ENCODE assay signal across 33 cellular contexts in the genomic region with DNA sequence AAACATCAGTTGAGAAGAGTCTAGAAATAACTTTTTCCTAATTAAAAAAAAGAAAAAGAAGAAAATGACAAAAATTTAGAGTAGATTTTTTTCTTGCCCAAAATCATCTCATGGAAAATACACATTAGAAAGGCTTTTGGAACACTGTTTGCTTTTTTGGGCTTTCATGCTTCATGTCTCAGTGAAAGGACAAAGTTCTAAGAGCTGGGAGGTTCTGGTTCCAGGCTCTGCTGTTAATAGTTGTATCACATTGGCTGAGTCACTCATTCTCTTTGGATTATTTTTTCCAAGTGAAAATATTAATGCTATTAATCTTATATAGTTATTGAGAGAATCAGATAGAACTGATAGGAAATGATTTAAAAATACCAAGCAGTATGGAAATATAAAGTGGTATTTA. TPM values are rescaled to one million over a fixed set of nuclear protein-coding genes. Genes with fewer than 3 reads are reported as not detected.
"Had no signal": no experiment of that assay in that cellular context is flagged by ENCODE, and none has a peak within 500 bp of the region (broad histone marks: within the 10 kb centered on the region; RNA-seq: fewer than 3 reads in every experiment).

No MANE protein-coding gene starts in this region.

- H3K27me3 Mint-ChIP-seq: activated T-cell treated with anti-CD3 and anti-CD28 coated beads, Interleukin-2, amount 50 U/mL, for 24 hours; progenitor cell of endocrine pancreas had no signal

- H3K27ac ChIP-seq: colonic mucosa, left lung, neutrophil had no signal

- H3K36me3 ChIP-seq: colonic mucosa, heart left ventricle, left lung, neutrophil, tibial artery had no signal

- H3K4me1 Mint-ChIP-seq: activated CD4-positive, alpha-beta memory T cell treated with anti-CD3 and anti-CD28 coated beads, Interleukin-2, amount 10 ng/mL, durations not matched to agents 7 days and 5 days; activated CD4-positive, alpha-beta T cell treated with anti-CD3 and anti-CD28 coated beads, Interleukin-2, amount 10 ng/mL, durations not matched to agents 24 days and 14 days; activated naive CD4-positive, alpha-beta T cell treated with anti-CD3 and anti-CD28 coated beads, Interleukin-2, amount 10 ng/mL, durations not matched to agents 7 days and 5 days; activated naive CD8-positive, alpha-beta T cell treated with anti-CD3 and anti-CD28 coated beads, Interleukin-2, amount 10 ng/mL, durations not matched to agents 7 days and 5 days; immature natural killer cell; naive B cell; nephron progenitor cell had no signal

- FAIRE-seq: bronchial epithelial cell had no signal

- H3K36me3 Mint-ChIP-seq: activated naive CD4-positive, alpha-beta T cell treated with anti-CD3 and anti-CD28 coated beads, Interleukin-2, amount 10 ng/mL, durations not matched to agents 7 days and 5 days; activated naive CD8-positive, alpha-beta T cell treated with anti-CD3 and anti-CD28 coated beads, Interleukin-2, amount 10 ng/mL, durations not matched to agents 7 days and 5 days; immature natural killer cell; naive B cell had no signal

- H3K9me3 ChIP-seq: colonic mucosa, heart left ventricle, left lung, neutrophil, tibial artery had no signal

- H3K27ac Mint-ChIP-seq: activated CD4-positive, alpha-beta memory T cell treated with anti-CD3 and anti-CD28 coated beads, Interleukin-2, amount 10 ng/mL, durations not matched to agents 7 days and 5 days; activated CD4-positive, alpha-beta T cell treated with anti-CD3 and anti-CD28 coated beads, Interleukin-2, amount 10 ng/mL, durations not matched to agents 24 days and 14 days; activated naive CD4-positive, alpha-beta T cell treated with anti-CD3 and anti-CD28 coated beads, Interleukin-2, amount 10 ng/mL, durations not matched to agents 7 days and 5 days; activated naive CD8-positive, alpha-beta T cell treated with anti-CD3 and anti-CD28 coated beads, Interleukin-2, amount 10 ng/mL, durations not matched to agents 7 days and 5 days; activated T-cell treated with anti-CD3 and anti-CD28 coated beads, Interleukin-2, amount 50 U/mL, for 24 hours; effector memory CD8-positive, alpha-beta T cell; immature natural killer cell; nephron progenitor cell; progenitor cell of endocrine pancreas had no signal

- H3K4me3 Mint-ChIP-seq: activated CD4-positive, alpha-beta memory T cell treated with anti-CD3 and anti-CD28 coated beads, Interleukin-2, amount 10 ng/mL, durations not matched to agents 7 days and 5 days; activated CD4-positive, alpha-beta T cell treated with anti-CD3 and anti-CD28 coated beads, Interleukin-2, amount 10 ng/mL, durations not matched to agents 24 days and 14 days; activated naive CD4-positive, alpha-beta T cell treated with anti-CD3 and anti-CD28 coated beads, Interleukin-2, amount 10 ng/mL, durations not matched to agents 7 days and 5 days; activated naive CD8-positive, alpha-beta T cell treated with anti-CD3 and anti-CD28 coated beads, Interleukin-2, amount 10 ng/mL, durations not matched to agents 7 days and 5 days; activated T-cell treated with anti-CD3 and anti-CD28 coated beads, Interleukin-2, amount 50 U/mL, for 24 hours; effector memory CD8-positive, alpha-beta T cell; immature natural killer cell; naive B cell; nephron progenitor cell had no signal

- DNase-seq: activated CD4-positive, alpha-beta memory T cell treated with anti-CD3 and anti-CD28 coated beads, Interleukin-2, amount 10 ng/mL, durations not matched to agents 7 days and 5 days; activated CD4-positive, CD25-positive, alpha-beta regulatory T cell treated with anti-CD3 and anti-CD28 coated beads, Interleukin-2, amount 50 U/mL, for 72 hours; activated CD8-positive, alpha-beta memory T cell treated with anti-CD3 and anti-CD28 coated beads, Interleukin-2, amount 50 U/mL, for 48 hours; activated gamma-delta T cell; activated naive CD4-positive, alpha-beta T cell treated with anti-CD3 and anti-CD28 coated beads, Interleukin-2, amount 10 ng/mL, durations not matched to agents 7 days and 5 days; activated naive CD8-positive, alpha-beta T cell treated with anti-CD3 and anti-CD28 coated beads, Interleukin-2, amount 10 ng/mL, durations not matched to agents 7 days and 5 days; activated T-cell treated with anti-CD3 and anti-CD28 coated beads, Interleukin-2, amount 50 U/mL, for 24 hours; colonic mucosa; dorsolateral prefrontal cortex; effector memory CD8-positive, alpha-beta T cell; foreskin fibroblast; heart left ventricle; hypothalamus; immature natural killer cell; left lung; mammary epithelial cell; naive B cell; nephron progenitor cell; stimulated activated CD4-positive, alpha-beta T cell treated with anti-CD3 and anti-CD28 coated beads, Interleukin-12 subunit alpha, Interleukin-12 subunit beta, amount 100 ng/mL, for 4 hours; stimulated activated CD4-positive, alpha-beta T cell treated with anti-CD3 and anti-CD28 coated beads, Interleukin-4, amount 100 ng/mL, for 1 hour; stimulated activated naive CD8-positive, alpha-beta T cell treated with anti-CD3 and anti-CD28 coated beads, Interleukin-15, Interleukin-2, amounts not matched to agents 100 U/mL and 50 U/mL, for 24 hours; substantia nigra; T-helper 2 cell; tibial artery had no signal

- H3K4me3 ChIP-seq: colonic mucosa, dorsolateral prefrontal cortex, heart left ventricle, left lung, tibial artery had no signal

- H3K27me3 ChIP-seq: colonic mucosa, heart left ventricle, left lung, neutrophil, tibial artery had no signal

- H3K4me1 ChIP-seq: colonic mucosa, left lung had no signal

- ATAC-seq: effector memory CD8-positive, alpha-beta T cell; left lung; stimulated activated naive CD8-positive, alpha-beta T cell treated with anti-CD3 and anti-CD28 coated beads, Interleukin-15, Interleukin-2, amounts not matched to agents 100 U/mL and 50 U/mL, for 24 hours had no signal

- H3K9me3 Mint-ChIP-seq: activated CD4-positive, alpha-beta memory T cell treated with anti-CD3 and anti-CD28 coated beads, Interleukin-2, amount 10 ng/mL, durations not matched to agents 7 days and 5 days; activated CD4-positive, alpha-beta T cell treated with anti-CD3 and anti-CD28 coated beads, Interleukin-2, amount 10 ng/mL, durations not matched to agents 24 days and 14 days; activated naive CD4-positive, alpha-beta T cell treated with anti-CD3 and anti-CD28 coated beads, Interleukin-2, amount 10 ng/mL, durations not matched to agents 7 days and 5 days; activated naive CD8-positive, alpha-beta T cell treated with anti-CD3 and anti-CD28 coated beads, Interleukin-2, amount 10 ng/mL, durations not matched to agents 7 days and 5 days; activated T-cell treated with anti-CD3 and anti-CD28 coated beads, Interleukin-2, amount 50 U/mL, for 24 hours; effector memory CD8-positive, alpha-beta T cell; nephron progenitor cell had no signal

RNA-seq across cellular contexts. Expression of gene ETNPPL, which starts 32.9 kb away (rescaled TPM):
- total RNA-seq: activated CD4-positive, alpha-beta memory T cell treated with anti-CD3 and anti-CD28 coated beads, Interleukin-2, amount 10 ng/mL, durations not matched to agents 7 days and 5 days; activated CD4-positive, alpha-beta T cell treated with anti-CD3 and anti-CD28 coated beads, Interleukin-2, amount 10 ng/mL, durations not matched to agents 24 days and 14 days; activated naive CD8-positive, alpha-beta T cell treated with anti-CD3 and anti-CD28 coated beads, Interleukin-2, amount 10 ng/mL, durations not matched to agents 7 days and 5 days; bronchial epithelial cell; colonic mucosa; endothelial cell of umbilical vein; left lung; mammary epithelial cell; osteocyte; renal cortical epithelial cell; ureter had no signal
- polyA plus RNA-seq: endothelial cell of umbilical vein, esophagus, immature natural killer cell, mammary epithelial cell had no signal
